20 cellular contexts compared by ENCODE assay signal in the genomic region with DNA sequence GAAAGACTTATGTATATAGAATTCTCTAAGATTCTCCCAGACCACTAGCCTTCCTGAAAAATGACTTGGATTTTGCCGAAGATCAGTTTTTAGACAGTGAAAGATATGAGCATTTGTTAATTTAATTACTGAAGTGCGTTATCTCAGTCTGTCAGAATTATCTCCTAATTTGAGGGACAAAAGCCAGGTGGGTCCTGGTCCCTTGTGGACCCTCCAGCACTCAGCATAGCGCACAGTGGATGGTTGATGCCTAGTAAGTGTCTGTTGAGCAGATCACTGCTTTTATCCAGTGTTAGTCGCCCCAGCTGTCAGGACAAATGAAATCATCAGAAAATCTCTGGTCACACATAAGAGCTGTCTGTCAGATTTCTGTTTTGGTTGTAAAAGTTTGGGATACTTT.
"Had no signal": no experiment of that assay in that cellular context is flagged by ENCODE, and none has a peak within 500 bp of the region (broad histone marks: within the 10 kb centered on the region; RNA-seq: fewer than 3 reads in every experiment).

No MANE protein-coding gene starts in this region.

- H3K27ac ChIP-seq: cardiac muscle cell, prostate gland, suprapubic skin, vagina had no signal

- H3K4me1 Mint-ChIP-seq: activated CD4-positive, alpha-beta memory T cell treated with anti-CD3 and anti-CD28 coated beads, Interleukin-2, amount 10 ng/mL, durations not matched to agents 7 days and 5 days; activated CD8-positive, alpha-beta memory T cell treated with anti-CD3 and anti-CD28 coated beads, Interleukin-2, amount 10 ng/mL, durations not matched to agents 7 days and 5 days; activated naive CD8-positive, alpha-beta T cell treated with anti-CD3 and anti-CD28 coated beads for 36 hours had no signal

- DNase-seq: activated CD4-positive, alpha-beta memory T cell treated with anti-CD3 and anti-CD28 coated beads, Interleukin-2, amount 10 ng/mL, durations not matched to agents 7 days and 5 days; activated CD4-positive, alpha-beta T cell treated with anti-CD3 and anti-CD28 coated beads for 4 hours; activated CD8-positive, alpha-beta memory T cell treated with anti-CD3 and anti-CD28 coated beads, Interleukin-2, amount 10 ng/mL, durations not matched to agents 7 days and 5 days; activated naive CD8-positive, alpha-beta T cell treated with anti-CD3 and anti-CD28 coated beads for 36 hours; amniotic stem cell; dermis blood vessel endothelial cell; foreskin fibroblast; nephron progenitor cell; right cardiac atrium; stimulated activated CD4-positive, alpha-beta T cell treated with anti-CD3 and anti-CD28 coated beads, Interleukin-2, amount 100 ng/mL, for 24 hours; T-helper 2 cell; trophoblast cell had no signal

- H3K27ac Mint-ChIP-seq: activated CD4-positive, alpha-beta memory T cell treated with anti-CD3 and anti-CD28 coated beads, Interleukin-2, amount 10 ng/mL, durations not matched to agents 7 days and 5 days; activated CD8-positive, alpha-beta memory T cell treated with anti-CD3 and anti-CD28 coated beads, Interleukin-2, amount 10 ng/mL, durations not matched to agents 7 days and 5 days; activated naive CD8-positive, alpha-beta T cell treated with anti-CD3 and anti-CD28 coated beads for 36 hours; mesothelial cell of epicardium; nephron progenitor cell; stimulated activated naive CD8-positive, alpha-beta T cell treated with anti-CD3 and anti-CD28 coated beads, Interleukin-15, Interleukin-2, amounts not matched to agents 100 ng/mL and 50 ng/mL, for 24 hours had no signal

- H3K9me3 Mint-ChIP-seq: activated CD4-positive, alpha-beta memory T cell treated with anti-CD3 and anti-CD28 coated beads, Interleukin-2, amount 10 ng/mL, durations not matched to agents 7 days and 5 days; activated naive CD8-positive, alpha-beta T cell treated with anti-CD3 and anti-CD28 coated beads for 36 hours; mesothelial cell of epicardium; stimulated activated naive CD8-positive, alpha-beta T cell treated with anti-CD3 and anti-CD28 coated beads, Interleukin-15, Interleukin-2, amounts not matched to agents 100 ng/mL and 50 ng/mL, for 24 hours; WTC11 had no signal

- H3K4me3 Mint-ChIP-seq: activated CD4-positive, alpha-beta memory T cell treated with anti-CD3 and anti-CD28 coated beads, Interleukin-2, amount 10 ng/mL, durations not matched to agents 7 days and 5 days; activated CD8-positive, alpha-beta memory T cell treated with anti-CD3 and anti-CD28 coated beads, Interleukin-2, amount 10 ng/mL, durations not matched to agents 7 days and 5 days; activated naive CD8-positive, alpha-beta T cell treated with anti-CD3 and anti-CD28 coated beads for 36 hours; mesothelial cell of epicardium; nephron progenitor cell; stimulated activated naive CD8-positive, alpha-beta T cell treated with anti-CD3 and anti-CD28 coated beads, Interleukin-15, Interleukin-2, amounts not matched to agents 100 ng/mL and 50 ng/mL, for 24 hours; WTC11 had no signal

- H3K36me3 Mint-ChIP-seq: activated CD8-positive, alpha-beta memory T cell treated with anti-CD3 and anti-CD28 coated beads, Interleukin-2, amount 10 ng/mL, durations not matched to agents 7 days and 5 days; activated naive CD8-positive, alpha-beta T cell treated with anti-CD3 and anti-CD28 coated beads for 36 hours; WTC11 had no signal

- ATAC-seq: activated CD8-positive, alpha-beta memory T cell treated with anti-CD3 and anti-CD28 coated beads, Interleukin-2, amount 10 ng/mL, durations not matched to agents 7 days and 5 days; left lobe of liver; right cardiac atrium had no signal
